Comparison of ENCODE assay signal across 8 cellular contexts in genomic region chr21:32940079-32941014, GRCh38.
DNase-seq lines count a peak whose midpoint lies in the region; ATAC-seq and TF ChIP-seq lines count a peak whose summit lies in the region.

No MANE protein-coding gene starts in this region.

- ATAC-seq in HG02588 (IDR thresholded peaks at IDR 0.05; ENCODE audit: unreplicated experiment): no peak

- no peak overlapping the region for H3K4me3 ChIP-seq in AG10803 (ENCODE audit: low read length)
- no peak overlapping the region for H3K4me3 ChIP-seq in GM12875 (ENCODE audit: low read depth, low read length)
- no peak overlapping the region for H3K4me3 ChIP-seq in fibroblast of mammary gland (ENCODE audit: control insufficient read depth, low read depth, low read length)

- TF ChIP-seq CTCF in AG10803 (conservative IDR thresholded peaks at IDR 0.05; ENCODE audit: low read length): peak; percentile 74
- TF ChIP-seq CTCF in GM12875 (IDR thresholded peaks at IDR 0.05; ENCODE audit: borderline replicate concordance, insufficient read depth, low read depth, low read length): peak; percentile 67; the same call in 1 of the 2 replicates
- peak; percentile 83 for TF ChIP-seq CTCF in fibroblast of mammary gland (conservative IDR thresholded peaks at IDR 0.05; ENCODE audit: control insufficient read depth, insufficient read depth, low read depth, low read length)

- peak; percentile 36 for DNase-seq in AG10803 (ENCODE audit: low read depth)
- peak; percentile 74 for DNase-seq in NCI-H2196 (lab: John Stamatoyannopoulos, UW; ENCODE audit: unreplicated experiment)
- DNase-seq in activated CD4-positive, alpha-beta T cell treated with anti-CD3 and anti-CD28 coated beads, Interleukin-2, amount 50 U/mL, for 48 hours: peak; percentile 15 to 42
- peak; percentile 46 for DNase-seq in fibroblast of mammary gland (ENCODE audit: low read depth)
- peak; percentile 11 for DNase-seq in non-pigmented ciliary epithelial cell (ENCODE audit: low read depth)
- no peak for DNase-seq in NCI-H226
